ENCODE assay signal across 27 cellular contexts in the genomic region with DNA sequence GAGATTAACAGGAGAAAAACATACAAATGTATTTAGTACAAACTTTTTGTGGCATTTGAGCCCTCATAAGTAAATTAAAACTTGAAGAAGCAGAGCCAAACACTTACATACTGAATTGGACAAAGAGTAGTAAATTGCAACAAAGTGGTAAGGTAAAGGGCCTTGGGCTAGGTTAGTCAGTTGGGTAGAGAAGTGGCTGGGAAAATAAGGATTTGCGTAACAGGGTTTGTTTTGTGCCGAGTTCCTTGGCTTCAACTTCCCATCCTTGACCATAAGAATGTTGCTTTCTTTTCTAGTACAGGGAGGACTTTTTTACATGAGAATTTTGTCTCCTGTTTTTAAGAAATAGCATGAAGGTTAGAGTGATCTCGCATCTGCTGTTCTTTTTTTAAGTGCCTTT. TPM values are rescaled to one million over a fixed set of nuclear protein-coding genes. Genes with fewer than 3 reads are reported as not detected.
DNase-seq lines count a peak whose midpoint lies in the region; ATAC-seq and TF ChIP-seq lines count a peak whose summit lies in the region.
"Had no signal": no experiment of that assay in that cellular context is flagged by ENCODE, and none has a peak within 500 bp of the region (broad histone marks: within the 10 kb centered on the region; RNA-seq: fewer than 3 reads in every experiment).

No MANE protein-coding gene starts in this region.

- no peak overlapping the region for H3K9ac ChIP-seq in adipocyte (ENCODE audit: low read length)
- H3K9ac ChIP-seq in subcutaneous abdominal adipose tissue (ENCODE audit: low read length in 5 of 5) = no peak overlapping the region
- H3K9ac ChIP-seq: SK-N-SH had no signal

- intact Hi-C loops in CD14-positive monocyte (cut with micrococcal nuclease) = no loop called here

- peaks cover 0 to 2% (median 0%) of the 10 kb centered on the region in 3 donors for H3K27me3 Mint-ChIP-seq in CD14-positive monocyte (ENCODE audit: low read depth in 3 of 3)
- H3K27me3 Mint-ChIP-seq: progenitor cell of endocrine pancreas had no signal

- H3K36me3 ChIP-seq in adipocyte (ENCODE audit: control insufficient read depth, insufficient read depth, low read length, severe bottlenecking) (no peaks in the 10 kb centered on the region), subcutaneous abdominal adipose tissue (ENCODE audit: control insufficient read depth in 5 of 5, insufficient read depth in 5 of 5, low read length in 5 of 5) (no peaks in the 10 kb centered on the region)
- H3K36me3 ChIP-seq: gastrocnemius medialis, suprapubic skin had no signal

- H3K27me3 ChIP-seq in adipocyte (replicated peaks; ENCODE audit: control insufficient read depth, insufficient read depth, low read length) (no peaks in the 10 kb centered on the region), subcutaneous abdominal adipose tissue (ENCODE audit: control insufficient read depth in 5 of 5, insufficient read depth in 4 of 5, low read length in 5 of 5) (no peaks in the 10 kb centered on the region)
- H3K27me3 ChIP-seq: gastrocnemius medialis, suprapubic skin had no signal

- H3K9me3 ChIP-seq in adipocyte (ENCODE audit: control insufficient read depth, low read length) = no peaks in the 10 kb centered on the region
- no peaks in the 10 kb centered on the region for H3K9me3 ChIP-seq in subcutaneous abdominal adipose tissue (ENCODE audit: control insufficient read depth in 5 of 5, low read length in 5 of 5)
- H3K9me3 ChIP-seq: gastrocnemius medialis, SK-N-SH, suprapubic skin had no signal

- H3K4me1 Mint-ChIP-seq in CD14-positive monocyte = no peaks in the 10 kb centered on the region
- H3K4me1 Mint-ChIP-seq: activated B cell treated with CpG ODN at 0.5 μM for 24 hours, neural crest cell had no signal

- H3K4me3 ChIP-seq in adipocyte (ENCODE audit: low read length) (no peak overlapping the region), fibroblast of mammary gland (ENCODE audit: control insufficient read depth, low read depth, low read length) (no peak overlapping the region), subcutaneous abdominal adipose tissue (ENCODE audit: low read depth in 1 of 5, low read length in 5 of 5) (no peak overlapping the region)
- H3K4me3 ChIP-seq: gastrocnemius medialis, suprapubic skin had no signal

- TF ChIP-seq CTCF in fibroblast of mammary gland (conservative IDR thresholded peaks at IDR 0.05; ENCODE audit: control insufficient read depth, insufficient read depth, low read depth, low read length) (no peak), CD14-positive monocyte (IDR thresholded peaks at IDR 0.05) (no peak)

- ATAC-seq in HG02588 (IDR thresholded peaks at IDR 0.05; ENCODE audit: unreplicated experiment) (no peak), HG03439 (IDR thresholded peaks at IDR 0.05; ENCODE audit: unreplicated experiment) (no peak)
- ATAC-seq: gastrocnemius medialis had no signal

- no peak overlapping the region for H3K4me3 Mint-ChIP-seq in CD14-positive monocyte
- H3K4me3 Mint-ChIP-seq: activated B cell treated with CpG ODN at 0.5 μM for 24 hours; CD4-positive, alpha-beta T cell; neural crest cell; T-helper 2 cell treated with Interferon-gamma antibody and Interleukin-4, amounts not matched to agents 5 μg/mL and 100 μg/mL, for 36 hours had no signal

- H3K27ac Mint-ChIP-seq in CD14-positive monocyte = no peak overlapping the region
- H3K27ac Mint-ChIP-seq: activated B cell treated with CpG ODN at 0.5 μM for 24 hours; CD4-positive, alpha-beta T cell; progenitor cell of endocrine pancreas; T-helper 2 cell treated with Interferon-gamma antibody and Interleukin-4, amounts not matched to agents 5 μg/mL and 100 μg/mL, for 36 hours had no signal

- peak; percentile 44 for DNase-seq in HT1080 (ENCODE audit: low read depth)
- DNase-seq in adipocyte (ENCODE audit: low read depth) = peak; percentile 54
- peak; percentile 28 for DNase-seq in fibroblast of mammary gland (ENCODE audit: low read depth)
- no peak for DNase-seq in CD14-positive monocyte (ENCODE audit: low spot score)
- DNase-seq in GDM1 (lab: John Stamatoyannopoulos, UW) = no peak
- DNase-seq: activated B cell treated with CpG ODN at 0.5 μM for 24 hours; activated CD4-positive, alpha-beta T cell treated with anti-CD3 and anti-CD28 coated beads, Interleukin-2, amount 50 U/mL, for 4 hours; activated CD8-positive, alpha-beta memory T cell treated with anti-CD3 and anti-CD28 coated beads, Interleukin-2, amount 50 U/mL, for 48 hours; activated effector memory CD4-positive, alpha-beta T cell treated with Interleukin-2 at 50 U/mL for 16 hours; CD4-positive, alpha-beta T cell; dermis blood vessel endothelial cell; gastrocnemius medialis; hypothalamus; NCI-H524; RPMI8226; SK-N-SH had no signal

- peaks cover 0 to 12% (median 5%) of the 10 kb centered on the region in 7 donors for H3K9me3 Mint-ChIP-seq in CD14-positive monocyte
- H3K9me3 Mint-ChIP-seq: CD4-positive, alpha-beta T cell; neural crest cell; T-helper 2 cell treated with Interferon-gamma antibody and Interleukin-4, amounts not matched to agents 5 μg/mL and 100 μg/mL, for 36 hours had no signal

- H3K4me1 ChIP-seq in adipocyte (ENCODE audit: control insufficient read depth, insufficient read depth, low read length) = peaks cover 18% of the 10 kb centered on the region
- H3K4me1 ChIP-seq in subcutaneous abdominal adipose tissue (ENCODE audit: control insufficient read depth in 5 of 5, insufficient read depth in 5 of 5, low read length in 5 of 5) = peaks cover 0 to 5% (median 0%) of the 10 kb centered on the region in 5 donors
- H3K4me1 ChIP-seq: gastrocnemius medialis, suprapubic skin had no signal

- no peaks in the 10 kb centered on the region for H3K36me3 Mint-ChIP-seq in CD14-positive monocyte

- H3K27ac ChIP-seq in subcutaneous abdominal adipose tissue (ENCODE audit: low read depth, low read length) = peak overlapping the region; percentile 45
- H3K27ac ChIP-seq: gastrocnemius medialis, suprapubic skin had no signal

RNA-seq across cellular contexts. Expression of a gene that starts 33.3 kb away (rescaled TPM):
- total RNA-seq in HT1080 (2014; rRNA removed; shearing (Covaris generic)) = not detected in 2 replicates
- not detected in 2 replicates for polyA plus RNA-seq in HT1080 (2015; cell fraction: cytosol; rRNA removed)
- polyA plus RNA-seq in HT1080 (2015; cell fraction: nucleus; rRNA removed) = not detected in 2 replicates
- not detected for polyA plus RNA-seq in CD14-positive monocyte
- total RNA-seq: activated B cell treated with CpG ODN at 0.5 μM for 24 hours; CD4-positive, alpha-beta T cell; dermis blood vessel endothelial cell; gastrocnemius medialis; LHCN-M2; mucosa of gallbladder; neural crest cell; progenitor cell of endocrine pancreas; skeletal muscle tissue; suprapubic skin had no signal
- polyA plus RNA-seq: liver, SK-N-SH had no signal

RNA-seq across cellular contexts. Expression of a gene that starts 45.8 kb away (rescaled TPM):
- total RNA-seq in HT1080 (2014; rRNA removed; shearing (Covaris generic)) = not detected in 2 replicates
- polyA plus RNA-seq in HT1080 (2015; cell fraction: cytosol; rRNA removed) = not detected in 2 replicates
- not detected in 2 replicates for polyA plus RNA-seq in HT1080 (2015; cell fraction: nucleus; rRNA removed)
- not detected for polyA plus RNA-seq in CD14-positive monocyte
- total RNA-seq: activated B cell treated with CpG ODN at 0.5 μM for 24 hours; CD4-positive, alpha-beta T cell; LHCN-M2 had no signal
- polyA plus RNA-seq: SK-N-SH had no signal

Comparison
In these comparisons a context has a peak if more than half of its experiments do, and no peak if none do; other contexts are left out.
1. DNase-seq: peak in HT1080 (single experiment), adipocyte (single experiment) and fibroblast of mammary gland (single experiment); none in CD14-positive monocyte (single experiment) and GDM1 (single experiment).